21 cellular contexts compared by ENCODE assay signal in genomic region chr5:112755703-112756102, GRCh38.
"Had no signal": no experiment of that assay in that cellular context is flagged by ENCODE, and none has a peak within 500 bp of the region (broad histone marks: within the 10 kb centered on the region; RNA-seq: fewer than 3 reads in every experiment).

No MANE protein-coding gene starts in this region.

- H3K9me3 Mint-ChIP-seq: activated CD4-positive, alpha-beta T cell treated with anti-CD3 and anti-CD28 coated beads, Interleukin-2, amount 10 ng/mL, durations not matched to agents 7 days and 5 days; activated naive CD4-positive, alpha-beta T cell treated with anti-CD3 and anti-CD28 coated beads, Interleukin-2, amount 50 U/mL, for 72 hours; neural progenitor cell had no signal

- H3K27ac ChIP-seq: coronary artery, gastrocnemius medialis, left lung, right atrium auricular region, tibial nerve had no signal

- H3K27me3 Mint-ChIP-seq: activated CD4-positive, alpha-beta T cell treated with anti-CD3 and anti-CD28 coated beads, Interleukin-2, amount 10 ng/mL, durations not matched to agents 7 days and 5 days; progenitor cell of endocrine pancreas had no signal

- FAIRE-seq: endometrium, urothelium cell line had no signal

- DNase-seq: activated CD4-positive, alpha-beta T cell treated with anti-CD3 and anti-CD28 coated beads, Interleukin-2, amount 10 ng/mL, durations not matched to agents 7 days and 5 days; activated CD8-positive, alpha-beta memory T cell treated with anti-CD3 and anti-CD28 coated beads for 24 hours; activated CD8-positive, alpha-beta memory T cell treated with anti-CD3 and anti-CD28 coated beads, Interleukin-2, amount 50 U/mL, for 48 hours; activated gamma-delta T cell treated with Interleukin-2 at 50 U/mL for 16 hours; amniotic stem cell; gastrocnemius medialis; head of caudate nucleus; left lung; midbrain; stimulated activated CD4-positive, alpha-beta T cell treated with anti-CD3 and anti-CD28 coated beads, Interleukin-2, amount 100 ng/mL, for 24 hours; stimulated activated naive CD8-positive, alpha-beta T cell treated with anti-CD3 and anti-CD28 coated beads, Interleukin-15, Interleukin-2, amounts not matched to agents 100 U/mL and 50 U/mL, for 24 hours; substantia nigra; T-helper 9 cell had no signal

- ATAC-seq: activated naive CD4-positive, alpha-beta T cell treated with anti-CD3 and anti-CD28 coated beads, Interleukin-2, amount 50 U/mL, for 72 hours; gastrocnemius medialis; left lung; stimulated activated naive CD8-positive, alpha-beta T cell treated with anti-CD3 and anti-CD28 coated beads, Interleukin-15, Interleukin-2, amounts not matched to agents 100 U/mL and 50 U/mL, for 24 hours had no signal

- H3K27me3 ChIP-seq: gastrocnemius medialis, left lung, neural progenitor cell, right atrium auricular region, tibial nerve had no signal

- H3K4me3 Mint-ChIP-seq: activated CD4-positive, alpha-beta T cell treated with anti-CD3 and anti-CD28 coated beads, Interleukin-2, amount 10 ng/mL, durations not matched to agents 7 days and 5 days; neural progenitor cell had no signal

- H3K4me1 Mint-ChIP-seq: neural progenitor cell had no signal

- H3K27ac Mint-ChIP-seq: activated CD4-positive, alpha-beta T cell treated with anti-CD3 and anti-CD28 coated beads, Interleukin-2, amount 10 ng/mL, durations not matched to agents 7 days and 5 days; activated naive CD4-positive, alpha-beta T cell treated with anti-CD3 and anti-CD28 coated beads, Interleukin-2, amount 50 U/mL, for 72 hours; neural progenitor cell; progenitor cell of endocrine pancreas had no signal

- H3K9me3 ChIP-seq: gastrocnemius medialis, left lung, right atrium auricular region, tibial nerve had no signal

- H3K36me3 Mint-ChIP-seq: activated naive CD4-positive, alpha-beta T cell treated with anti-CD3 and anti-CD28 coated beads, Interleukin-2, amount 50 U/mL, for 72 hours; neural progenitor cell had no signal
